1 cellular context compared by ENCODE assay signal in genomic region chr13:112680741-112681360, GRCh38.
TF ChIP-seq lines count a peak whose summit lies in the region.

No MANE protein-coding gene starts in this region.

TF ChIP-seq in H1, 55 proteins besides CTCF, POLR2A, EP300 and RAD21:
- TF ChIP-seq PHF8 (conservative IDR thresholded peaks at IDR 0.05; ENCODE audit: low read depth, low read length) (no peak), NRF1 (IDR thresholded peaks at IDR 0.05; ENCODE audit: low read depth, low read length) (no peak), FOSL1 (IDR thresholded peaks at IDR 0.05; ENCODE audit: insufficient read depth, low read depth, low read length) (no peak), CHD7 (IDR thresholded peaks at IDR 0.05; ENCODE audit: insufficient replicate concordance, low read length) (no peak), RNF2 (IDR thresholded peaks at IDR 0.05; ENCODE audit: borderline replicate concordance, low read depth, low read length, missing control alignments, poor library complexity, severe bottlenecking) (no peak)
TF ChIP-seq in H1: peak in this region for 0.
